In genomic region chr18:46414863-46415262, GRCh38 we compare ENCODE assay signal across 23 cellular contexts.
"Had no signal": no experiment of that assay in that cellular context is flagged by ENCODE, and none has a peak within 500 bp of the region (broad histone marks: within the 10 kb centered on the region; RNA-seq: fewer than 3 reads in every experiment).

No MANE protein-coding gene starts in this region.

- H3K27me3 ChIP-seq: adrenal gland, ascending aorta, breast epithelium, colonic mucosa, dorsolateral prefrontal cortex, heart left ventricle, testis, uterus had no signal

- FAIRE-seq: kidney, TTC549 had no signal

- H3K4me1 ChIP-seq: colonic mucosa, uterus had no signal

- ATAC-seq: heart left ventricle; left lobe of liver; naive thymus-derived CD4-positive, alpha-beta T cell; stimulated activated naive B cell treated with anti-CD40 and anti-IgM and Interleukin-4, amounts not matched to agents 10 μg/mL and 1 μg/mL and 100 μg/mL, for 72 hours had no signal

- H3K36me3 ChIP-seq: adrenal gland, ascending aorta, breast epithelium, colonic mucosa, heart left ventricle, prostate gland, uterus had no signal

- H3K4me3 ChIP-seq: adrenal gland, ascending aorta, breast epithelium, colonic mucosa, dorsolateral prefrontal cortex, heart left ventricle, lung, prostate gland, testis, uterus had no signal

- H3K9me3 ChIP-seq: adrenal gland, ascending aorta, breast epithelium, colonic mucosa, heart left ventricle, prostate gland, testis, uterus had no signal

- DNase-seq: activated CD4-positive, alpha-beta T cell treated with anti-CD3 and anti-CD28 coated beads, Interleukin-2, amount 50 U/mL, for 4 hours; activated CD8-positive, alpha-beta memory T cell treated with anti-CD3 and anti-CD28 coated beads for 24 hours; activated CD8-positive, alpha-beta memory T cell treated with anti-CD3 and anti-CD28 coated beads, Interleukin-2, amount 50 U/mL, for 4 hours; activated naive CD4-positive, alpha-beta T cell; activated T-cell treated with anti-CD3 and anti-CD28 coated beads, Interleukin-2, amount 50 U/mL, for 24 hours; adrenal gland; colonic mucosa; dorsolateral prefrontal cortex; heart left ventricle; kidney; naive thymus-derived CD4-positive, alpha-beta T cell; stimulated activated CD4-positive, alpha-beta T cell treated with anti-CD3 and anti-CD28 coated beads, Interleukin-2, amount 100 ng/mL, for 48 hours; stimulated activated CD8-positive, alpha-beta memory T cell treated with anti-CD3 and anti-CD28 coated beads, Interleukin-4, amount 100 ng/mL, for 48 hours; stimulated activated naive B cell treated with anti-CD40 and anti-IgM and Interleukin-4, amounts not matched to agents 10 μg/mL and 1 μg/mL and 100 μg/mL, for 72 hours; testis; trophoblast cell; uterus had no signal

- H3K27ac ChIP-seq: adrenal gland, ascending aorta, breast epithelium, colonic mucosa, dorsolateral prefrontal cortex, prostate gland, testis, uterus had no signal
